ENCODE assay signal across 8 cellular contexts in the genomic region with DNA sequence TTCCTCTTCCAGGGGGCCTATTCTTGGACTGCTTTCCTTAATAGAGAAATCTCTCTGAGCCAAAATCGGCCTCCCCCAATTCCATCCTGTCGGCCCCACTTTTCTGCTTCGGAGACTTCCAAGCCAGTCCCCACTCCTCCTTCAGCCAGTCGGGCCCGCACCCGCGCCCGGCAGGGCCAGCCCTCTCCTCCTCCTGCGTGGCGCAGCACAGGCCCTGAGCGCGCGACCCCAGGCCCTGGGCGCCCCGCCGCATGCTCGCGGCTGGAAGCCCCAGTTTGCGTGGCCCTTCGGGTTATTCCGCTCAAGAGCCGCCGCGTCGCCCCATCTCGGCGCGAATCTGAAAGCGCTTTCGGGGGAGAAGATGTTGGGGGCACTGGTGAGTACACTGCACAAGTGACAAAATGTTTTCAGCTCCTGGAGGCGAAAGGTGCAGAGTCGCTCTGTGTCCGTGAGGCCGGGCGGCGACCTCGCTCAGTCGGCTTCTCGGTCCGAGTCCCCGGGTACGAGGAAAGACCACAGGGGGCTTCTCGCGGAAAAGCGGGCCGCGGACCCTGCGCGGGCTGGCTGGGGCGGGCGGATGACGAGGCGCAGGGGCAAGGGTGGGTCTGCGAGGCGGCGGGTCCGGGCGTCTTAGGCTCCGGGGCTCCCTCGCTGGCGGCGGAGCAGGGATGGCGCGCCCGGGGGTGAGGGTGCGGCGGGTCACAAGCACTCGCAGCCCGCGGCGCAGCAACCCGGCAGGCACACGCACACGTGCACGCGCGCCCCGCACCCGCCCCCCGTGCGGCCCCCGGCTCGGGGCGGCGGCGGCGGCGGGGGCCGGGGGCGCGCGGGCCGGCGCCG. TPM values are rescaled to one million over a fixed set of nuclear protein-coding genes. Genes with fewer than 3 reads are reported as not detected.
DNase-seq lines count a peak whose midpoint lies in the region; ATAC-seq and TF ChIP-seq lines count a peak whose summit lies in the region.

Gene IL17D (plus strand): TSS at position 755 of the 840 bp plus-strand sequence. CDS start 303 bp downstream, outside the sequence.

- intact Hi-C loops in left lung (cut with DNase I) = no loop called here

- peak within 1 kb of the TSS; percentile 82 for H3K9ac ChIP-seq in BLaER1

- H3K4me1 ChIP-seq in BLaER1 (peaks cover 17% of the 10 kb centered on the region), left lung (peaks cover 0 to 14% of the 10 kb centered on the region in 2 donors)

- H3K36me3 ChIP-seq in BLaER1 (no peaks in the 10 kb centered on the region), left lung (no peaks in the 10 kb centered on the region)

- H3K4me3 ChIP-seq in BLaER1 = peak within 1 kb of the TSS; percentile 81
- H3K4me3 ChIP-seq in left lung = peak within 1 kb of the TSS; percentile 55 to 58

- H3K27me3 ChIP-seq in BLaER1 (no peaks in the 10 kb centered on the region), left lung (peaks cover 6 to 39% of the 10 kb centered on the region in 2 donors)

- TF ChIP-seq CTCF in left lung (IDR thresholded peaks at IDR 0.05) = no peak

- peak within 1 kb of the TSS; percentile 81 for H3K27ac ChIP-seq in BLaER1
- no peak within 1 kb of the TSS for H3K27ac ChIP-seq in left lung

- peak; percentile 32 for ATAC-seq in GM18909 (IDR thresholded peaks at IDR 0.05; ENCODE audit: poor library complexity, unreplicated experiment)
- peak; percentile 32 for ATAC-seq in HG03159 (IDR thresholded peaks at IDR 0.05; ENCODE audit: unreplicated experiment)
- peak; percentile 40 for ATAC-seq in left lung

- no peaks in the 10 kb centered on the region for H4K20me1 ChIP-seq in BLaER1

- DNase-seq in T-helper 2 cell = peak in 3 of 5 experiments; percentile 14 to 55 (median 15)
- DNase-seq in central memory CD4-positive, alpha-beta T cell = peak; percentile 18
- DNase-seq in left lung = peak in 1 of 2 donors; percentile 82
- peak; percentile 5 for DNase-seq in stimulated activated CD8-positive, alpha-beta memory T cell treated with anti-CD3 and anti-CD28 coated beads, Interleukin-15, amount 100 ng/mL, for 1 hour (ENCODE audit: low read depth)
- no peak for DNase-seq in DMS114 treated with DMSO at 0.1 percent for 48 hours (lab: John Stamatoyannopoulos, UW; ENCODE audit: unreplicated experiment)

- H3K4me2 ChIP-seq in BLaER1 = peak within 1 kb of the TSS; percentile 83

- no peaks in the 10 kb centered on the region for H3K9me3 ChIP-seq in BLaER1
- no peaks in the 10 kb centered on the region for H3K9me3 ChIP-seq in left lung

RNA-seq across cellular contexts. Expression of gene IL17D, which starts in this region (rescaled TPM):
- 1 to 10 TPM; 1.1 to 3.6 TPM for total RNA-seq in left lung
